ENCODE assay signal across 8 cellular contexts in genomic region chr7:43905954-43906326, GRCh38. TPM values are rescaled to one million over a fixed set of nuclear protein-coding genes. Genes with fewer than 3 reads are reported as not detected.
A peak's percentile ranks its signal among the peaks of the same experiment; 100 is the strongest.
DNase-seq lines count a peak whose midpoint lies in the region; ATAC-seq, FAIRE-seq and TF ChIP-seq lines count a peak whose summit lies in the region.

No MANE protein-coding gene starts in this region.

- H3K27ac Mint-ChIP-seq in activated CD8-positive, alpha-beta memory T cell treated with anti-CD3 and anti-CD28 coated beads, Interleukin-2, amount 10 ng/mL, durations not matched to agents 7 days and 5 days = peak overlapping the region; percentile 91
- H3K27ac Mint-ChIP-seq in mesothelial cell of epicardium = peak overlapping the region; percentile 99

- H3K79me2 ChIP-seq in endothelial cell of umbilical vein (ENCODE audit: control insufficient read depth, insufficient read depth, low read length) = peaks cover 38% of the 10 kb centered on the region

- dilution Hi-C loops in endothelial cell of umbilical vein (cut with MboI; ENCODE audit: extremely low pct_ligation_motif_present, low sequenced_read_pairs) = no loop called here

- CTCF ChIA-PET in HEK293T (lab: Yijun Ruan, JAX) = no interaction called here
- CTCF ChIA-PET in activated CD8-positive, alpha-beta memory T cell treated with anti-CD3 and anti-CD28 coated beads, Interleukin-2, amount 10 ng/mL, durations not matched to agents 7 days and 5 days (lab: Charles Lee) = interaction anchor here (1.0 kb wide), 1 partner anchor 37 kb away, joined by 3 read pairs; the partner anchor contains the start of gene MRPS24
- CTCF ChIA-PET in endothelial cell of umbilical vein (lab: Charles Lee) = interaction anchor here (1.0 kb wide), 2 partner anchors 12 to 26 kb away, joined by 3 to 7 read pairs; no protein-coding TSS in a partner anchor

- H3K9me3 Mint-ChIP-seq in activated CD8-positive, alpha-beta memory T cell treated with anti-CD3 and anti-CD28 coated beads, Interleukin-2, amount 10 ng/mL, durations not matched to agents 7 days and 5 days (ENCODE audit: low read depth) = no peaks in the 10 kb centered on the region
- H3K9me3 Mint-ChIP-seq in mesothelial cell of epicardium = no peaks in the 10 kb centered on the region

- ATAC-seq in activated CD8-positive, alpha-beta memory T cell treated with anti-CD3 and anti-CD28 coated beads, Interleukin-2, amount 10 ng/mL, durations not matched to agents 7 days and 5 days = peak; percentile 56

- H3K4me1 ChIP-seq in endothelial cell of umbilical vein (ENCODE audit: control insufficient read depth, extremely low read depth, insufficient read depth, low read length) (peaks cover 8% of the 10 kb centered on the region), thymus (ENCODE audit: control insufficient read depth, insufficient read depth, low read length) (peaks cover 5% of the 10 kb centered on the region)

- H3K27me3 ChIP-seq in endothelial cell of umbilical vein (ENCODE audit: control insufficient read depth in 2 of 2, insufficient read depth in 2 of 2, low read length in 2 of 2) (no peaks in the 10 kb centered on the region), thymus (ENCODE audit: control insufficient read depth, insufficient read depth) (no peaks in the 10 kb centered on the region)

- 2% methylated on average over 42 of the region's 42 CpGs for WGBS in thymus

- H3K9me3 ChIP-seq in endothelial cell of umbilical vein (replicated peaks; ENCODE audit: control insufficient read depth, insufficient read depth, low read length) (no peaks in the 10 kb centered on the region), thymus (ENCODE audit: control insufficient read depth) (no peaks in the 10 kb centered on the region)

- no peak for TF ChIP-seq POLR2A in endothelial cell of umbilical vein (IDR thresholded peaks at IDR 0.05; ENCODE audit: low read depth, low read length)

- peaks cover 23% of the 10 kb centered on the region for H3K4me1 Mint-ChIP-seq in activated CD8-positive, alpha-beta memory T cell treated with anti-CD3 and anti-CD28 coated beads, Interleukin-2, amount 10 ng/mL, durations not matched to agents 7 days and 5 days
- peaks cover 16% of the 10 kb centered on the region for H3K4me1 Mint-ChIP-seq in mesothelial cell of epicardium

- no TSS peak for BruUV-seq in endothelial cell of umbilical vein (replicated peaks; lab: Mats Ljungman, UMichigan)

- FAIRE-seq in endothelial cell of umbilical vein (lab: Jason Lieb, UNC) = peak; percentile 43

- H3K27ac ChIP-seq in endothelial cell of umbilical vein (ENCODE audit: insufficient read depth, low read depth, low read length) (peak overlapping the region; percentile 19), thymus (ENCODE audit: low read depth) (peak overlapping the region; percentile 18)

- peak; percentile 8 to 78 (median 68) for DNase-seq in NCI-H1417 (lab: John Stamatoyannopoulos, UW)
- DNase-seq in NCI-H1417 treated with DMSO at 0.1 percent for 48 hours (lab: John Stamatoyannopoulos, UW) = no peak
- DNase-seq in HEK293T (ENCODE audit: extremely low spot score) = peak; percentile 56
- peak; percentile 33 for DNase-seq in NCI-H1092 (lab: John Stamatoyannopoulos, UW)
- peak; percentile 43 for DNase-seq in activated CD8-positive, alpha-beta memory T cell treated with anti-CD3 and anti-CD28 coated beads, Interleukin-2, amount 10 ng/mL, durations not matched to agents 7 days and 5 days
- peak; percentile 48 for DNase-seq in endothelial cell of umbilical vein (ENCODE audit: low read depth, low spot score)
- DNase-seq in mesothelial cell of epicardium (ENCODE audit: low spot score in 2 of 2, unreplicated experiment in 2 of 2) = peak in 1 of 2 experiments; percentile 55

- H3K36me3 ChIP-seq in endothelial cell of umbilical vein (ENCODE audit: control insufficient read depth in 2 of 2, extremely low read depth in 1 of 2, insufficient read depth in 2 of 2, low read length in 2 of 2) = no peaks in the 10 kb centered on the region
- H3K36me3 ChIP-seq in thymus (ENCODE audit: control insufficient read depth, insufficient read depth) = no peaks in the 10 kb centered on the region

- no peaks in the 10 kb centered on the region for H4K20me1 ChIP-seq in endothelial cell of umbilical vein (replicated peaks; ENCODE audit: control insufficient read depth, extremely low read depth, insufficient read depth, low read length)

- peak overlapping the region; percentile 90 for H3K4me2 ChIP-seq in endothelial cell of umbilical vein (ENCODE audit: insufficient read depth, low read length)

- POLR2A ChIA-PET in HEK293T (lab: Yijun Ruan, JAX) (no interaction called here), endothelial cell of umbilical vein (lab: Charles Lee) (no interaction called here)

- no peaks in the 10 kb centered on the region for H3K9me1 ChIP-seq in endothelial cell of umbilical vein (replicated peaks; ENCODE audit: control insufficient read depth, extremely low read depth, insufficient read depth, low read length)

- H3K4me3 Mint-ChIP-seq in activated CD8-positive, alpha-beta memory T cell treated with anti-CD3 and anti-CD28 coated beads, Interleukin-2, amount 10 ng/mL, durations not matched to agents 7 days and 5 days = peak overlapping the region; percentile 87
- H3K4me3 Mint-ChIP-seq in mesothelial cell of epicardium = peak overlapping the region; percentile 95

- no peaks in the 10 kb centered on the region for H3K27me3 Mint-ChIP-seq in activated CD8-positive, alpha-beta memory T cell treated with anti-CD3 and anti-CD28 coated beads, Interleukin-2, amount 10 ng/mL, durations not matched to agents 7 days and 5 days
- no peaks in the 10 kb centered on the region for H3K27me3 Mint-ChIP-seq in mesothelial cell of epicardium (ENCODE audit: low read depth)

- peak overlapping the region; percentile 56 to 69 (median 59) for H3K4me3 ChIP-seq in endothelial cell of umbilical vein (replicated peaks in 1 of 3; ENCODE audit: insufficient read depth in 1 of 3, low read depth in 1 of 3, low read length in 3 of 3)
- H3K4me3 ChIP-seq in thymus (ENCODE audit: low read length) = peak overlapping the region; percentile 85

- peak overlapping the region; percentile 68 for H3K9ac ChIP-seq in endothelial cell of umbilical vein (replicated peaks; ENCODE audit: extremely low read depth, insufficient read depth, low read length)

- TF ChIP-seq CTCF in endothelial cell of umbilical vein (IDR thresholded peaks at IDR 0.05; ENCODE audit: extremely low read depth in 1 of 2, insufficient read depth in 1 of 2, low read depth in 1 of 2, low read length in 2 of 2) (no peak), mesothelial cell of epicardium (IDR thresholded peaks at IDR 0.05; ENCODE audit: unreplicated experiment) (no peak)

- peak overlapping the region; percentile 51 for H2AFZ ChIP-seq in endothelial cell of umbilical vein (ENCODE audit: low read depth, low read length)

- H3K36me3 Mint-ChIP-seq in activated CD8-positive, alpha-beta memory T cell treated with anti-CD3 and anti-CD28 coated beads, Interleukin-2, amount 10 ng/mL, durations not matched to agents 7 days and 5 days = peaks cover 10% of the 10 kb centered on the region
- no peaks in the 10 kb centered on the region for H3K36me3 Mint-ChIP-seq in mesothelial cell of epicardium

- intact Hi-C loops in endothelial cell of umbilical vein (cut with micrococcal nuclease) = loop anchor here (1.0 to 5.0 kb wide), 3 partner anchors 20 to 334 kb away; partner anchors contain the start of genes MRPS24 and UBE2D4

TF ChIP-seq in HEK293T, 16 proteins besides CTCF, POLR2A, EP300 and RAD21 (continues in another document):
- no peak for TF ChIP-seq HDGF (IDR thresholded peaks at IDR 0.05; ENCODE audit: borderline replicate concordance)

RNA-seq across cellular contexts. Expression of gene URGCP, which starts 0.5 kb away (rescaled TPM):
- total RNA-seq in activated CD8-positive, alpha-beta memory T cell treated with anti-CD3 and anti-CD28 coated beads, Interleukin-2, amount 10 ng/mL, durations not matched to agents 7 days and 5 days = 10 to 100 TPM; 24.3 to 26.4 TPM
- total RNA-seq in endothelial cell of umbilical vein (25.3 and 26.8 TPM in 2 replicates), mesothelial cell of epicardium (36.8 to 42.5 TPM (median 38.8 TPM) in 3 replicates)
- polyA plus RNA-seq in endothelial cell of umbilical vein (13.1 and 14.9 TPM in 2 replicates), thymus (14.6 TPM)
- 16.3 and 22.6 TPM in 2 replicates for polyA plus RNA-seq in endothelial cell of umbilical vein (2011; cell fraction: cytosol; rRNA removed)
- polyA plus RNA-seq in endothelial cell of umbilical vein (2011; cell fraction: nucleus; rRNA removed) = 26.8 and 37.3 TPM in 2 replicates
- polyA plus RNA-seq in endothelial cell of umbilical vein (2012) = 11.4 and 14.0 TPM in 2 replicates
- 35.7 and 40.4 TPM in 2 replicates for polyA minus RNA-seq in endothelial cell of umbilical vein
- polyA minus RNA-seq in endothelial cell of umbilical vein (2011; cell fraction: cytosol; rRNA and poly(A)+ RNA removed) = 19.5 TPM
- 9.6 and 14.8 TPM in 2 replicates for polyA minus RNA-seq in endothelial cell of umbilical vein (2011; cell fraction: nucleus; rRNA and poly(A)+ RNA removed)

RNA-seq across cellular contexts. Expression of gene UBE2D4, which starts 20.3 kb away (rescaled TPM):
- total RNA-seq in activated CD8-positive, alpha-beta memory T cell treated with anti-CD3 and anti-CD28 coated beads, Interleukin-2, amount 10 ng/mL, durations not matched to agents 7 days and 5 days = 1 to 10 TPM; 7.2 to 7.6 TPM
- total RNA-seq in endothelial cell of umbilical vein = 11.3 and 11.7 TPM in 2 replicates
- polyA plus RNA-seq in endothelial cell of umbilical vein = 19.8 and 27.1 TPM in 2 replicates
- 16.2 and 16.8 TPM in 2 replicates for polyA plus RNA-seq in endothelial cell of umbilical vein (2011; cell fraction: cytosol; rRNA removed)
- polyA plus RNA-seq in endothelial cell of umbilical vein (2011; cell fraction: nucleus; rRNA removed) = 7.7 and 8.8 TPM in 2 replicates
- polyA plus RNA-seq in endothelial cell of umbilical vein (2012) = 8.6 and 15.3 TPM in 2 replicates
- 21.6 and 31.5 TPM in 2 replicates for polyA minus RNA-seq in endothelial cell of umbilical vein
- 16.7 TPM for polyA minus RNA-seq in endothelial cell of umbilical vein (2011; cell fraction: cytosol; rRNA and poly(A)+ RNA removed)
- 4.5 and 7.1 TPM in 2 replicates for polyA minus RNA-seq in endothelial cell of umbilical vein (2011; cell fraction: nucleus; rRNA and poly(A)+ RNA removed)
- total RNA-seq in mesothelial cell of epicardium = 8.9 to 10.1 TPM (median 10.1 TPM) in 3 replicates
- polyA plus RNA-seq in thymus = 10.2 TPM

RNA-seq across cellular contexts. Expression of gene MRPS24, which starts 36.6 kb away (rescaled TPM):
- total RNA-seq in activated CD8-positive, alpha-beta memory T cell treated with anti-CD3 and anti-CD28 coated beads, Interleukin-2, amount 10 ng/mL, durations not matched to agents 7 days and 5 days = 10 to 100 TPM; 75.3 to 96.2 TPM
- total RNA-seq in endothelial cell of umbilical vein (105 and 110 TPM in 2 replicates), mesothelial cell of epicardium (59.4 to 66.6 TPM (median 65.5 TPM) in 3 replicates)
- polyA plus RNA-seq in endothelial cell of umbilical vein (279 and 293 TPM in 2 replicates), thymus (80.5 TPM)
- 223 and 233 TPM in 2 replicates for polyA plus RNA-seq in endothelial cell of umbilical vein (2011; cell fraction: cytosol; rRNA removed)
- 60.7 and 64.6 TPM in 2 replicates for polyA plus RNA-seq in endothelial cell of umbilical vein (2011; cell fraction: nucleus; rRNA removed)
- 121 and 162 TPM in 2 replicates for polyA plus RNA-seq in endothelial cell of umbilical vein (2012)
- polyA minus RNA-seq in endothelial cell of umbilical vein = 51.2 and 58.2 TPM in 2 replicates
- polyA minus RNA-seq in endothelial cell of umbilical vein (2011; cell fraction: cytosol; rRNA and poly(A)+ RNA removed) = 166 TPM
- polyA minus RNA-seq in endothelial cell of umbilical vein (2011; cell fraction: nucleus; rRNA and poly(A)+ RNA removed) = 10.2 and 17.1 TPM in 2 replicates
